ENCODE assay signal across 23 cellular contexts in genomic region chr2:63786506-63786905, GRCh38.
"Had no signal": no experiment of that assay in that cellular context is flagged by ENCODE, and none has a peak within 500 bp of the region (broad histone marks: within the 10 kb centered on the region; RNA-seq: fewer than 3 reads in every experiment).

No MANE protein-coding gene starts in this region.

- H3K4me1 ChIP-seq: gastroesophageal sphincter had no signal

- H3K4me3 ChIP-seq: dorsolateral prefrontal cortex, gastroesophageal sphincter, lung, tibial artery, upper lobe of left lung, uterus had no signal

- H3K27me3 ChIP-seq: dorsolateral prefrontal cortex, gastroesophageal sphincter, tibial artery, upper lobe of left lung, uterus had no signal

- H3K27ac ChIP-seq: gastroesophageal sphincter, upper lobe of left lung had no signal

- H3K27ac Mint-ChIP-seq: immature natural killer cell, naive B cell, nephron had no signal

- H3K9me3 ChIP-seq: gastroesophageal sphincter, tibial artery, upper lobe of left lung, uterus had no signal

- ATAC-seq: esophagus mucosa, gastroesophageal sphincter, left cardiac atrium, left ventricle myocardium superior, sciatic nerve had no signal

- H3K36me3 Mint-ChIP-seq: immature natural killer cell, naive B cell had no signal

- H3K27me3 Mint-ChIP-seq: naive B cell had no signal

- DNase-seq: cortex of kidney; dorsolateral prefrontal cortex; effector CD8-positive, alpha-beta T cell; foreskin fibroblast; immature natural killer cell; kidney; left cardiac atrium; left ventricle myocardium superior; mesendoderm; naive B cell; posterior cingulate gyrus; small intestine; stimulated activated CD4-positive, alpha-beta T cell treated with anti-CD3 and anti-CD28 coated beads, Interleukin-12 subunit alpha, Interleukin-12 subunit beta, amount 100 ng/mL, for 4 hours; stimulated activated naive CD4-positive, alpha-beta T cell treated with Interleukin-2 at 50 U/mL for 16 hours; tibial artery; upper lobe of left lung; uterus had no signal

- H3K4me3 Mint-ChIP-seq: central memory CD8-positive, alpha-beta T cell; immature natural killer cell; naive B cell; nephron had no signal

- H3K4me1 Mint-ChIP-seq: central memory CD8-positive, alpha-beta T cell; immature natural killer cell; naive B cell had no signal

- H3K9me3 Mint-ChIP-seq: central memory CD8-positive, alpha-beta T cell; immature natural killer cell; naive B cell; nephron had no signal

- H3K36me3 ChIP-seq: gastroesophageal sphincter, tibial artery, upper lobe of left lung, uterus had no signal
